Comparison of ENCODE assay signal across 4 cellular contexts in the genomic region with DNA sequence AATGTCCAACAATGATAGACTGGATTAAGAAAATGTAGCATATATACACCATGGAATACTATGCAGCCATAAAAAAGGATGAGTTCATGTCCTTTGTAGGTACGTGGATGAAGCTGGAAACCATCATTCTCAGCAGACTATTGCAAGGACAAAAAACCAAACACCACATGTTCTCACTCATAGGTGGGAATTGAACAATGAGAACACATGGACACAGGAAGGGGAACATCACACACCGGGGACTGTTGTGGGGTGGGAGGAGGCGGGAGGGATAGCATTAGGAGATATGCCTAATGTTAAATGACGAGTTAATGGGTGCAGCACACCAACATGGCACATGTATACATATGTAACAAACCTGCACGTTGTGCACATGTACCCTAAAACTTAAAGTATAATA. TPM values are rescaled to one million over a fixed set of nuclear protein-coding genes. Genes with fewer than 3 reads are reported as not detected.
"Had no signal": no experiment of that assay in that cellular context is flagged by ENCODE, and none has a peak within 500 bp of the region (broad histone marks: within the 10 kb centered on the region; RNA-seq: fewer than 3 reads in every experiment).

No MANE protein-coding gene starts in this region.

RNA-seq across cellular contexts. Expression of a gene that starts 24.6 kb away (rescaled TPM):
- total RNA-seq: LHCN-M2, M059J, MCF 10A, NCI-H460 had no signal
